Comparison of ENCODE assay signal across 2 cellular contexts in the genomic region with DNA sequence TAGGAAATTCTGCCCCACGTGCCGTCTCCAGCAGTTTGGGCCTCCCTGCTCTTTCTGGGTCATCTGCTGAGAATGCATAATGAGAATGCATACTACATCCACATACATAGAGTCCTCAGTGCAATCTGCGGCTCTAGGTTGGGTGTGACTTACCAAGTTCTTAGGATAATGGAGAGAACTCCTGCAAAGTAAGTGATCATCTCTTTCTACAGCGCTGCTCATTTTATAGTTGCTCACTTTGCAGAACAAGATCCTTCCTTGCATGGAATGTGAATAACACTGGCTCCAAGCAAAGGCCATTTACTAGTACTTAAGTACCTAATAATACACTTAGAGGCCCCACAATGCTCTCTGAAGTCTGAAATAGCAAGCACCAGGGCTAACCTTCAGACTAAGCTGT.
TF ChIP-seq lines count a peak whose summit lies in the region.

No MANE protein-coding gene starts in this region.

TF ChIP-seq in SK-N-SH, 30 proteins besides CTCF, POLR2A, EP300 and RAD21:
- TF ChIP-seq NRF1 (IDR thresholded peaks at IDR 0.05; ENCODE audit: low read depth, low read length) = no peak
- TF ChIP-seq FOXM1 (IDR thresholded peaks at IDR 0.05; ENCODE audit: low read depth) = no peak
- no peak for TF ChIP-seq CHD2 (IDR thresholded peaks at IDR 0.05; ENCODE audit: low read length, partially characterized antibody)
- TF ChIP-seq ELF1 (IDR thresholded peaks at IDR 0.05) = no peak
- no peak for TF ChIP-seq RXRA (IDR thresholded peaks at IDR 0.05; ENCODE audit: borderline replicate concordance, low read depth)
- no peak for TF ChIP-seq MAX (IDR thresholded peaks at IDR 0.05; ENCODE audit: low read depth)
- TF ChIP-seq FOSL2 (IDR thresholded peaks at IDR 0.05; ENCODE audit: borderline replicate concordance, low read depth) = no peak
- no peak for TF ChIP-seq RCOR1 (IDR thresholded peaks at IDR 0.05; ENCODE audit: low read length)
- no peak for TF ChIP-seq TCF12 (IDR thresholded peaks at IDR 0.05)
- TF ChIP-seq, protein P1, sequence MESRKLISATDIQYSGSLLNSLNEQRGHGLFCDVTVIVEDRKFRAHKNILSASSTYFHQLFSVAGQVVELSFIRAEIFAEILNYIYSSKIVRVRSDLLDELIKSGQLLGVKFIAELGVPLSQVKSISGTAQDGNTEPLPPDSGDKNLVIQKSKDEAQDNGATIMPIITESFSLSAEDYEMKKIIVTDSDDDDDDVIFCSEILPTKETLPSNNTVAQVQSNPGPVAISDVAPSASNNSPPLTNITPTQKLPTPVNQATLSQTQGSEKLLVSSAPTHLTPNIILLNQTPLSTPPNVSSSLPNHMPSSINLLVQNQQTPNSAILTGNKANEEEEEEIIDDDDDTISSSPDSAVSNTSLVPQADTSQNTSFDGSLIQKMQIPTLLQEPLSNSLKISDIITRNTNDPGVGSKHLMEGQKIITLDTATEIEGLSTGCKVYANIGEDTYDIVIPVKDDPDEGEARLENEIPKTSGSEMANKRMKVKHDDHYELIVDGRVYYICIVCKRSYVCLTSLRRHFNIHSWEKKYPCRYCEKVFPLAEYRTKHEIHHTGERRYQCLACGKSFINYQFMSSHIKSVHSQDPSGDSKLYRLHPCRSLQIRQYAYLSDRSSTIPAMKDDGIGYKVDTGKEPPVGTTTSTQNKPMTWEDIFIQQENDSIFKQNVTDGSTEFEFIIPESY (IDR thresholded peaks at IDR 0.05; ENCODE audit: borderline replicate concordance, low read depth) = no peak
- no peak for TF ChIP-seq FOXJ3 (CRISPR knock-in tag; IDR thresholded peaks at IDR 0.05)
- TF ChIP-seq POLR2AphosphoS5 (IDR thresholded peaks at IDR 0.05; ENCODE audit: low read depth, low read length) = no peak
- no peak for TF ChIP-seq JUND (IDR thresholded peaks at IDR 0.05)
- TF ChIP-seq SIN3A (IDR thresholded peaks at IDR 0.05; ENCODE audit: borderline replicate concordance, low read depth, low read length) = no peak
- no peak for TF ChIP-seq RFX5 (IDR thresholded peaks at IDR 0.05; ENCODE audit: low read length)
TF ChIP-seq in SK-N-SH: peak in this region for 0.

TF ChIP-seq in SK-N-SH treated with all-trans-retinoic acid at 6 μM for 48 hours, 23 proteins besides CTCF, POLR2A, EP300 and RAD21:
- TF ChIP-seq CREB5 (CRISPR knock-in tag; IDR thresholded peaks at IDR 0.05; ENCODE audit: low read depth) = no peak
- no peak for TF ChIP-seq ISL1 (CRISPR knock-in tag; IDR thresholded peaks at IDR 0.05)
- TF ChIP-seq CSRNP3 (CRISPR knock-in tag; IDR thresholded peaks at IDR 0.05) = no peak
- TF ChIP-seq ZC3H10 (CRISPR knock-in tag; IDR thresholded peaks at IDR 0.05) = no peak
- TF ChIP-seq ESRRG (CRISPR knock-in tag; IDR thresholded peaks at IDR 0.05) = no peak
- no peak for TF ChIP-seq ARNTL (CRISPR knock-in tag; IDR thresholded peaks at IDR 0.05; ENCODE audit: borderline replicate concordance, low read depth)
- TF ChIP-seq, protein P2, sequence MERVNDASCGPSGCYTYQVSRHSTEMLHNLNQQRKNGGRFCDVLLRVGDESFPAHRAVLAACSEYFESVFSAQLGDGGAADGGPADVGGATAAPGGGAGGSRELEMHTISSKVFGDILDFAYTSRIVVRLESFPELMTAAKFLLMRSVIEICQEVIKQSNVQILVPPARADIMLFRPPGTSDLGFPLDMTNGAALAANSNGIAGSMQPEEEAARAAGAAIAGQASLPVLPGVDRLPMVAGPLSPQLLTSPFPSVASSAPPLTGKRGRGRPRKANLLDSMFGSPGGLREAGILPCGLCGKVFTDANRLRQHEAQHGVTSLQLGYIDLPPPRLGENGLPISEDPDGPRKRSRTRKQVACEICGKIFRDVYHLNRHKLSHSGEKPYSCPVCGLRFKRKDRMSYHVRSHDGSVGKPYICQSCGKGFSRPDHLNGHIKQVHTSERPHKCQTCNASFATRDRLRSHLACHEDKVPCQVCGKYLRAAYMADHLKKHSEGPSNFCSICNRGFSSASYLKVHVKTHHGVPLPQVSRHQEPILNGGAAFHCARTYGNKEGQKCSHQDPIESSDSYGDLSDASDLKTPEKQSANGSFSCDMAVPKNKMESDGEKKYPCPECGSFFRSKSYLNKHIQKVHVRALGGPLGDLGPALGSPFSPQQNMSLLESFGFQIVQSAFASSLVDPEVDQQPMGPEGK (CRISPR knock-in tag; IDR thresholded peaks at IDR 0.05; ENCODE audit: borderline replicate concordance) = no peak
- TF ChIP-seq TOX (CRISPR knock-in tag; IDR thresholded peaks at IDR 0.05; ENCODE audit: borderline replicate concordance) = no peak
